ENCODE assay signal across 4 cellular contexts in genomic region chr5:150676578-150676977, GRCh38. TPM values are rescaled to one million over a fixed set of nuclear protein-coding genes. Genes with fewer than 3 reads are reported as not detected.
"Had no signal": no experiment of that assay in that cellular context is flagged by ENCODE, and none has a peak within 500 bp of the region (broad histone marks: within the 10 kb centered on the region; RNA-seq: fewer than 3 reads in every experiment).

No MANE protein-coding gene starts in this region.

- H3K4me3 ChIP-seq: GM12878 had no signal

- DNase-seq: GDM1, GF-D8 had no signal

- ATAC-seq: GM12878 had no signal

RNA-seq across cellular contexts. Expression of gene MYOZ3, which starts 15.5 kb away (rescaled TPM):
- total RNA-seq: G401 had no signal
